Comparison of ENCODE assay signal across 8 cellular contexts in the genomic region with DNA sequence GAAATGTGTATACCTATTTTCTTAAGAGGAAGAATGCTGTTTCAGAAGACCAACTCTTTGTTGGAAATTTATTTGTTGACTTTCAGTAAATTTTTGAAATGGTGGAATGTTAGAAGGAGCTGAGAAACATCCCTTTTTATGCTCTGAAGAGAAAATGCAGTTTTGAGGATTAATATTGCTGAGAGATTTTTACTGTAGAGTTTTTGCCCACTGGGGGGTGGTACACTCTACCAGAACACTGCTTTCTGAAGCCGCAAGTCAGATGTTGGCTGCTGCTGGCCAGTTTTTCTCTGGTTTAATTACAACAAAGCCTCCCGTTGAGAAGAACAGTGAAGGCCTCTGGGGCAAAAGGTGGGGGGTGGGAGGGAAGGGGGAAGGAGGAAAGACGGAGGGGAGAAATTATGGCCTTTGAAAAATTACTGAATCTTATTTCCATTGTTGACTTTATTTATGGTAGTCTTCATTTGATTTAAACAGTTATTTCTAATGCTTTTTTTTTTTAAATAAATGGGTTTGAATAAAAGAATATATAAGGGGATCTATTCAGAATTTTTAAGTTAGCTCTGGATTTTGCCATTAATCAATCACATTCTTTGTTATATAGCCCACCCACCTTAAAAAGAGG. TPM values are rescaled to one million over a fixed set of nuclear protein-coding genes. Genes with fewer than 3 reads are reported as not detected.
DNase-seq lines count a peak whose midpoint lies in the region; ATAC-seq and TF ChIP-seq lines count a peak whose summit lies in the region.

No MANE protein-coding gene starts in this region.

- no peaks in the 10 kb centered on the region for H3K9me3 ChIP-seq in duodenal mucosa (ENCODE audit: control insufficient read depth in 1 of 2, low read length in 2 of 2)

- H3K9me3 Mint-ChIP-seq in nephron, result no peaks in the 10 kb centered on the region
- H3K9me3 Mint-ChIP-seq in activated T-helper 17 cell treated with anti-CD3 and anti-CD28 coated beads, Interleukin-2, amount 50 U/mL, for 72 hours, result no peaks in the 10 kb centered on the region
- peaks cover 2% of the 10 kb centered on the region for H3K9me3 Mint-ChIP-seq in activated CD4-positive, alpha-beta T cell treated with anti-CD3 and anti-CD28 coated beads for 36 hours (ENCODE audit: low read depth)

- TF ChIP-seq CTCF in GM12874 (IDR thresholded peaks at IDR 0.05; ENCODE audit: insufficient read depth, low read depth, low read length) (peak; percentile 52), nephron (IDR thresholded peaks at IDR 0.05; ENCODE audit: unreplicated experiment in 3 of 3) (peak; percentile 47 to 70 (median 53))

- H3K36me3 ChIP-seq in duodenal mucosa (ENCODE audit: control insufficient read depth in 1 of 2, insufficient read depth in 2 of 2, low read length in 2 of 2), result no peaks in the 10 kb centered on the region

- H3K27ac ChIP-seq in duodenal mucosa (ENCODE audit: low read depth, low read length), result no peak overlapping the region

- intact Hi-C loops in activated CD4-positive, alpha-beta T cell treated with anti-CD3 and anti-CD28 coated beads for 36 hours (cut with DNase I, micrococcal nuclease), result no loop called here

- H3K9ac ChIP-seq in duodenal mucosa (ENCODE audit: low read depth in 1 of 2, low read length in 2 of 2), result peak overlapping the region in 1 of 2 donors; percentile 51

- peak overlapping the region; percentile 92 to 96 (median 93) for H3K27ac Mint-ChIP-seq in nephron
- H3K27ac Mint-ChIP-seq in activated T-helper 17 cell treated with anti-CD3 and anti-CD28 coated beads, Interleukin-2, amount 50 U/mL, for 72 hours, result no peak overlapping the region
- no peak overlapping the region for H3K27ac Mint-ChIP-seq in activated CD4-positive, alpha-beta T cell treated with anti-CD3 and anti-CD28 coated beads for 36 hours

- DNase-seq in NCI-H446 (lab: John Stamatoyannopoulos, UW), result peak; percentile 84 to 89
- DNase-seq in activated CD4-positive, alpha-beta T cell treated with anti-CD3 and anti-CD28 coated beads for 36 hours, result no peak
- DNase-seq in GDM1 (lab: John Stamatoyannopoulos, UW), result no peak
- DNase-seq in activated T-cell treated with anti-CD3 and anti-CD28 coated beads for 4 hours, result no peak

- CTCF ChIA-PET in activated CD4-positive, alpha-beta T cell treated with anti-CD3 and anti-CD28 coated beads for 36 hours (lab: Charles Lee), result no interaction called here

- peaks cover 0 to 8% of the 10 kb centered on the region in 2 donors for H3K4me1 ChIP-seq in duodenal mucosa (ENCODE audit: control insufficient read depth in 1 of 2, insufficient read depth in 2 of 2, low read length in 2 of 2)

- H3K27me3 Mint-ChIP-seq in nephron (ENCODE audit: low read depth), result no peaks in the 10 kb centered on the region
- no peaks in the 10 kb centered on the region for H3K27me3 Mint-ChIP-seq in activated T-helper 17 cell treated with anti-CD3 and anti-CD28 coated beads, Interleukin-2, amount 50 U/mL, for 72 hours
- no peaks in the 10 kb centered on the region for H3K27me3 Mint-ChIP-seq in activated CD4-positive, alpha-beta T cell treated with anti-CD3 and anti-CD28 coated beads for 36 hours

- ATAC-seq in activated T-helper 17 cell treated with anti-CD3 and anti-CD28 coated beads, Interleukin-2, amount 50 U/mL, for 72 hours (replicated peaks), result no peak
- no peak for ATAC-seq in activated CD4-positive, alpha-beta T cell treated with anti-CD3 and anti-CD28 coated beads for 36 hours

- H3K4me1 Mint-ChIP-seq in nephron, result peaks cover 35% of the 10 kb centered on the region
- no peaks in the 10 kb centered on the region for H3K4me1 Mint-ChIP-seq in activated T-helper 17 cell treated with anti-CD3 and anti-CD28 coated beads, Interleukin-2, amount 50 U/mL, for 72 hours
- H3K4me1 Mint-ChIP-seq in activated CD4-positive, alpha-beta T cell treated with anti-CD3 and anti-CD28 coated beads for 36 hours, result no peaks in the 10 kb centered on the region

- POLR2A ChIA-PET in activated CD4-positive, alpha-beta T cell treated with anti-CD3 and anti-CD28 coated beads for 36 hours (lab: Charles Lee), result no interaction called here

- peak overlapping the region; percentile 66 to 78 for H3K4me3 ChIP-seq in duodenal mucosa (ENCODE audit: low read depth in 1 of 2, low read length in 2 of 2)

- H3K36me3 Mint-ChIP-seq in nephron (ENCODE audit: low read depth), result peaks cover 27% of the 10 kb centered on the region
- H3K36me3 Mint-ChIP-seq in activated T-helper 17 cell treated with anti-CD3 and anti-CD28 coated beads, Interleukin-2, amount 50 U/mL, for 72 hours (ENCODE audit: low read depth), result no peaks in the 10 kb centered on the region
- no peaks in the 10 kb centered on the region for H3K36me3 Mint-ChIP-seq in activated CD4-positive, alpha-beta T cell treated with anti-CD3 and anti-CD28 coated beads for 36 hours (ENCODE audit: low read depth)

- H3K4me3 Mint-ChIP-seq in nephron, result peak overlapping the region; percentile 88 to 95 (median 90)
- no peak overlapping the region for H3K4me3 Mint-ChIP-seq in activated T-helper 17 cell treated with anti-CD3 and anti-CD28 coated beads, Interleukin-2, amount 50 U/mL, for 72 hours
- H3K4me3 Mint-ChIP-seq in activated CD4-positive, alpha-beta T cell treated with anti-CD3 and anti-CD28 coated beads for 36 hours, result no peak overlapping the region

- H3K27me3 ChIP-seq in duodenal mucosa (ENCODE audit: control insufficient read depth in 1 of 2, insufficient read depth in 2 of 2, low read length in 2 of 2), result no peaks in the 10 kb centered on the region

RNA-seq across cellular contexts. Expression of gene FLRT3, which starts 3.0 kb away (rescaled TPM):
- not detected for total RNA-seq in activated T-helper 17 cell treated with anti-CD3 and anti-CD28 coated beads, Interleukin-2, amount 50 U/mL, for 72 hours
- total RNA-seq in activated CD4-positive, alpha-beta T cell treated with anti-CD3 and anti-CD28 coated beads for 36 hours, result not detected

Comparison
In these comparisons a context has a peak if more than half of its experiments do, and no peak if none do; other contexts are left out.
1. DNase-seq: peak in NCI-H446 (2 of 2); none in activated CD4-positive, alpha-beta T cell treated with anti-CD3 and anti-CD28 coated beads for 36 hours (single experiment), GDM1 (single experiment) and activated T-cell treated with anti-CD3 and anti-CD28 coated beads for 4 hours (single experiment).
2. H3K27ac Mint-ChIP-seq: peak in nephron (3 of 3); none in activated T-helper 17 cell treated with anti-CD3 and anti-CD28 coated beads, Interleukin-2, amount 50 U/mL, for 72 hours (single experiment) and activated CD4-positive, alpha-beta T cell treated with anti-CD3 and anti-CD28 coated beads for 36 hours (single experiment).
3. H3K4me3 Mint-ChIP-seq: peak in nephron (3 of 3); none in activated T-helper 17 cell treated with anti-CD3 and anti-CD28 coated beads, Interleukin-2, amount 50 U/mL, for 72 hours (single experiment) and activated CD4-positive, alpha-beta T cell treated with anti-CD3 and anti-CD28 coated beads for 36 hours (single experiment).